ENCODE assay signal across 9 cellular contexts in genomic region chr11:65571420-65571819, GRCh38. TPM values are rescaled to one million over a fixed set of nuclear protein-coding genes. Genes with fewer than 3 reads are reported as not detected.
DNase-seq lines count a peak whose midpoint lies in the region; ATAC-seq and TF ChIP-seq lines count a peak whose summit lies in the region.
"Had no signal": no experiment of that assay in that cellular context is flagged by ENCODE, and none has a peak within 500 bp of the region (broad histone marks: within the 10 kb centered on the region; RNA-seq: fewer than 3 reads in every experiment).

No MANE protein-coding gene starts in this region.

- H3K27me3 Mint-ChIP-seq in activated B cell treated with CpG ODN at 0.5 μM for 24 hours = no peaks in the 10 kb centered on the region

- peaks cover 71% of the 10 kb centered on the region for H3K4me1 Mint-ChIP-seq in activated B cell treated with CpG ODN at 0.5 μM for 24 hours

- H3K27ac Mint-ChIP-seq in activated B cell treated with CpG ODN at 0.5 μM for 24 hours = peak overlapping the region; percentile 85

- H3K27me3 ChIP-seq in gastroesophageal sphincter (no peaks in the 10 kb centered on the region), skeletal muscle tissue (ENCODE audit: control insufficient read depth in 3 of 3, insufficient read depth in 3 of 3, low read length in 3 of 3) (no peaks in the 10 kb centered on the region)

- peaks cover 25% of the 10 kb centered on the region for H3K36me3 Mint-ChIP-seq in activated B cell treated with CpG ODN at 0.5 μM for 24 hours (ENCODE audit: low read depth)

- no peaks in the 10 kb centered on the region for H3K9me3 ChIP-seq in HEK293 (ENCODE audit: control insufficient read depth, insufficient read depth, low read depth, low read length)
- H3K9me3 ChIP-seq in gastroesophageal sphincter = no peaks in the 10 kb centered on the region
- H3K9me3 ChIP-seq in skeletal muscle tissue (ENCODE audit: control insufficient read depth in 3 of 3, low read length in 3 of 3) = no peaks in the 10 kb centered on the region

- ATAC-seq in activated B cell treated with CpG ODN at 0.5 μM for 24 hours (ENCODE audit: low read depth) = no peak
- no peak for ATAC-seq in gastroesophageal sphincter
- no peak for ATAC-seq in GM21825 (IDR thresholded peaks at IDR 0.05; ENCODE audit: unreplicated experiment)
- ATAC-seq in HG03097 (IDR thresholded peaks at IDR 0.05; ENCODE audit: low FRiP score, unreplicated experiment) = no peak

- peaks cover 0 to 23% of the 10 kb centered on the region in 2 experiments; a peak in 1 of 3 replicates for H3K36me3 ChIP-seq in HEK293 (ENCODE audit: control insufficient read depth in 2 of 2, insufficient read depth in 1 of 2, low read length in 2 of 2)
- no peaks in the 10 kb centered on the region for H3K36me3 ChIP-seq in gastroesophageal sphincter
- H3K36me3 ChIP-seq in skeletal muscle tissue (ENCODE audit: control insufficient read depth in 3 of 3, insufficient read depth in 3 of 3, low read length in 3 of 3) = peaks cover 4 to 9% (median 5%) of the 10 kb centered on the region in 3 donors

- peak overlapping the region; percentile 99 for H3K4me3 Mint-ChIP-seq in activated B cell treated with CpG ODN at 0.5 μM for 24 hours

- DNase-seq in activated B cell treated with CpG ODN at 0.5 μM for 24 hours (no peak), DMS153 (lab: John Stamatoyannopoulos, UW) (no peak), NCI-H2107 (lab: John Stamatoyannopoulos, UW) (no peak)

- WGBS in gastroesophageal sphincter (ENCODE audit: low coverage in 1 of 2), 2 donors = 40% methylated on average over 1 of the region's 9 CpGs; no CpG with 5 or more reads in 1 of the 2 donors

- peaks cover 16% of the 10 kb centered on the region; the same call in 1 of the 2 replicates for H3K4me1 ChIP-seq in HEK293 (ENCODE audit: control insufficient read depth, insufficient read depth, low read length)
- peaks cover 8 to 88% (median 43%) of the 10 kb centered on the region in 3 donors for H3K4me1 ChIP-seq in gastroesophageal sphincter
- peaks cover 63 to 74% (median 66%) of the 10 kb centered on the region in 3 donors for H3K4me1 ChIP-seq in skeletal muscle tissue (ENCODE audit: control insufficient read depth in 3 of 3, insufficient read depth in 3 of 3, low read length in 3 of 3)

- CTCF ChIA-PET in HEK293 (lab: Yijun Ruan, JAX) (interaction anchor here (0.6 to 5.6 kb wide), 21 partner anchors 11 to 319 kb away, joined by 3 to 133 read pairs (median 5); partner anchors contain the start of genes KAT5 and LTBP3), activated B cell treated with CpG ODN at 0.5 μM for 24 hours (lab: Charles Lee) (interaction anchor here (1.1 to 5.1 kb wide), 7 partner anchors 18 to 155 kb away, joined by 3 to 67 read pairs (median 5); partner anchors contain the start of genes KCNK7, PCNX3 and SIPA1)

- H3K4me3 ChIP-seq in HEK293 (ENCODE audit: low read depth, low read length) (peak overlapping the region; percentile 74), gastroesophageal sphincter (peak overlapping the region in 1 of 2 donors; percentile 96), skeletal muscle tissue (ENCODE audit: low read length in 3 of 3) (peak overlapping the region; percentile 94 to 98 (median 95))

- H3K27ac ChIP-seq in HEK293 (ENCODE audit: extremely low read depth, low read depth, low read length) (no peak overlapping the region; the same call in 1 of the 2 replicates), gastroesophageal sphincter (peak overlapping the region in 3 of 4 donors; percentile 98 to 99 (median 98)), skeletal muscle tissue (ENCODE audit: low read depth, low read length) (peak overlapping the region; percentile 93)

- intact Hi-C loops in activated B cell treated with CpG ODN at 0.5 μM for 24 hours (cut with micrococcal nuclease) = loop anchor here (5.0 kb wide), 3 partner anchors 286 to 544 kb away; partner anchors contain the start of genes CFL1, SNX15 and SYVN1

- no peak for TF ChIP-seq EP300 in gastroesophageal sphincter (IDR thresholded peaks at IDR 0.05)

- H3K9ac ChIP-seq in skeletal muscle tissue (ENCODE audit: low read depth in 1 of 3, low read length in 3 of 3) = peak overlapping the region in 2 of 3 donors; percentile 88 to 98

- POLR2A ChIA-PET in HEK293 (lab: Yijun Ruan, JAX) = interaction anchor here (1.0 to 4.2 kb wide), 11 partner anchors 11 to 149 kb away, joined by 3 to 39 read pairs (median 10); partner anchors contain the start of genes KCNK7, LTBP3, MAP3K11 and NEAT1
- POLR2A ChIA-PET in activated B cell treated with CpG ODN at 0.5 μM for 24 hours (lab: Charles Lee) = interaction anchor here (0.7 to 5.7 kb wide), 14 partner anchors 11 to 439 kb away, joined by 3 to 112 read pairs (median 13); partner anchors contain the start of genes CCDC85B, LTBP3, MAP3K11 and PCNX3

- TF ChIP-seq CTCF in HEK293 (tag by site-specific recombination; IDR thresholded peaks at IDR 0.05) (no peak), activated B cell treated with CpG ODN at 0.5 μM for 24 hours (IDR thresholded peaks at IDR 0.05) (no peak), gastroesophageal sphincter (IDR thresholded peaks at IDR 0.05) (no peak)

- TF ChIP-seq POLR2A in gastroesophageal sphincter (IDR thresholded peaks at IDR 0.05) = no peak

- no peaks in the 10 kb centered on the region for H3K9me3 Mint-ChIP-seq in activated B cell treated with CpG ODN at 0.5 μM for 24 hours

TF ChIP-seq in HEK293, 187 proteins besides CTCF, POLR2A, EP300 and RAD21:
- TF ChIP-seq ZNF544 (tag by site-specific recombination; IDR thresholded peaks at IDR 0.05) = no peak
- no peak for TF ChIP-seq ZNF398 (tag by site-specific recombination; IDR thresholded peaks at IDR 0.05)
- no peak for TF ChIP-seq ZSCAN23 (tag by site-specific recombination; IDR thresholded peaks at IDR 0.05)
- TF ChIP-seq SCRT2 (tag by site-specific recombination; IDR thresholded peaks at IDR 0.05) = no peak
- TF ChIP-seq ZNF416 (tag by site-specific recombination; IDR thresholded peaks at IDR 0.05) = no peak
- TF ChIP-seq ZNF335 (tag by site-specific recombination; conservative IDR thresholded peaks at IDR 0.05) = no peak
- TF ChIP-seq ZNF121 (tag by site-specific recombination; IDR thresholded peaks at IDR 0.05) = no peak
- no peak for TF ChIP-seq YY2 (tag by site-specific recombination; IDR thresholded peaks at IDR 0.05)
- no peak for TF ChIP-seq ZNF791 (tag by site-specific recombination; IDR thresholded peaks at IDR 0.05)
- TF ChIP-seq ZNF596 (tag by site-specific recombination; IDR thresholded peaks at IDR 0.05) = no peak
- no peak for TF ChIP-seq ZNF654 (tag by site-specific recombination; IDR thresholded peaks at IDR 0.05; ENCODE audit: low read depth)
- no peak for TF ChIP-seq EGR2 (tag by site-specific recombination; IDR thresholded peaks at IDR 0.05; ENCODE audit: low read depth)

RNA-seq across cellular contexts. Expression of gene FAM89B, which starts 0.9 kb away (rescaled TPM):
- total RNA-seq in activated B cell treated with CpG ODN at 0.5 μM for 24 hours (19.1 and 21.6 TPM in 2 replicates), gastroesophageal sphincter (10 to 100 TPM; 36.6 to 68.3 (median 55.0) TPM), skeletal muscle tissue (14.6 TPM)

RNA-seq across cellular contexts. Expression of gene ZNRD2, which starts 1.1 kb away (rescaled TPM):
- total RNA-seq in activated B cell treated with CpG ODN at 0.5 μM for 24 hours (40.9 and 41.0 TPM in 2 replicates), gastroesophageal sphincter (10 to 100 TPM; 38.4 to 73.5 (median 43.5) TPM), skeletal muscle tissue (23.0 TPM)

RNA-seq across cellular contexts. Expression of gene EHBP1L1, which starts 4.4 kb away (rescaled TPM):
- total RNA-seq in activated B cell treated with CpG ODN at 0.5 μM for 24 hours = 143 and 163 TPM in 2 replicates
- 100 to 1,000 TPM; 172 to 329 (median 202) TPM for total RNA-seq in gastroesophageal sphincter
- 157 TPM for total RNA-seq in skeletal muscle tissue

RNA-seq across cellular contexts. Expression of gene LTBP3, which starts 13.3 kb away (rescaled TPM):
- total RNA-seq in activated B cell treated with CpG ODN at 0.5 μM for 24 hours (25.0 and 25.3 TPM in 2 replicates), gastroesophageal sphincter (100 to 1,000 TPM in 3 of 4 donors, 10 to 100 TPM in 1; 90.6 to 173 (median 139) TPM), skeletal muscle tissue (32.9 TPM)

RNA-seq across cellular contexts. Expression of gene KCNK7, which starts 24.2 kb away (rescaled TPM):
- 1.0 and 1.1 TPM in 2 replicates for total RNA-seq in activated B cell treated with CpG ODN at 0.5 μM for 24 hours
- total RNA-seq in gastroesophageal sphincter = 1 to 10 TPM in 1 of 4 donors, under 1 TPM in 2, not detected in 1; 0.40 to 1.5 (median 0.93) TPM
- not detected for total RNA-seq in skeletal muscle tissue
- total RNA-seq: RPMI7951 had no signal
